23 cellular contexts compared by ENCODE assay signal in the genomic region with DNA sequence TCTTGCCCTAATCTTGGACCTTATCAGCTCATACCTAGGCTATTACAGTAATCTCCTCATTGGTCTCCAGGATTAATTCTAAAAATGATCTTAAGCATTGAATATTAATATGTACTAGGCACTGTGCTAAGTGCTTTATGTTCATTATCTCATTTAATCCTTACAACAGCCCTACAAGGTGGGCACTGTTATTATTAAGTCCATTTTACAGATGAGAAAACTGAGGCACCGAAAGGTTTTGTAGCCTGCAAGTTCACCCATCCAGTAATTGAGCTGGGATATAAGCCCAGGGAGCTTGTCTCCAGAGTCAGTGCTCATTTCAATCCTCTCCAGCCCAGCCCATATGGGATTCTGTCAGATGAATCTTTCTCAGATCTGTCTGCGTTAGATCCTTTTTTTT.
"Had no signal": no experiment of that assay in that cellular context is flagged by ENCODE, and none has a peak within 500 bp of the region (broad histone marks: within the 10 kb centered on the region; RNA-seq: fewer than 3 reads in every experiment).

No MANE protein-coding gene starts in this region.

- H3K27me3 ChIP-seq: esophagus muscularis mucosa, foreskin keratinocyte, gastroesophageal sphincter, heart left ventricle, hepatocyte, left lung had no signal

- H3K4me1 ChIP-seq: esophagus muscularis mucosa, foreskin keratinocyte, gastroesophageal sphincter, heart left ventricle, left lung, lower lobe of right lung had no signal

- ATAC-seq: foreskin keratinocyte, gastroesophageal sphincter, heart left ventricle, left lung, left ventricle myocardium superior, lower lobe of right lung had no signal

- H3K36me3 ChIP-seq: left lung, lower lobe of right lung had no signal

- H3K4me3 ChIP-seq: coronary artery, dorsolateral prefrontal cortex, esophagus muscularis mucosa, gastroesophageal sphincter, heart left ventricle, hepatocyte, left lung, lower lobe of right lung, mucosa of descending colon had no signal

- H3K4me2 ChIP-seq: hepatocyte had no signal

- DNase-seq: dermis blood vessel endothelial cell; dorsolateral prefrontal cortex; effector CD4-positive, alpha-beta T cell; effector memory CD4-positive, alpha-beta T cell; foreskin keratinocyte; heart left ventricle; hypothalamus; immature natural killer cell; islet precursor cell; kidney; kidney glomerular epithelial cell; left lung; left ventricle myocardium superior; lower lobe of right lung; mesenchymal stem cell had no signal

- FAIRE-seq: colon, endothelial cell of umbilical vein, frontal cortex, kidney had no signal

- H3K9me3 ChIP-seq: esophagus muscularis mucosa, gastroesophageal sphincter, heart left ventricle, left lung, lower lobe of right lung, mucosa of descending colon had no signal

- H3K27ac ChIP-seq: coronary artery, esophagus muscularis mucosa, foreskin keratinocyte, gastroesophageal sphincter, heart left ventricle, hepatocyte, left lung, lower lobe of right lung had no signal

- H3K79me2 ChIP-seq: hepatocyte had no signal

- H2AFZ ChIP-seq: hepatocyte had no signal
